ENCODE assay signal across 9 cellular contexts in genomic region chr9:93003552-93004407, GRCh38. TPM values are rescaled to one million over a fixed set of nuclear protein-coding genes. Genes with fewer than 3 reads are reported as not detected.
DNase-seq lines count a peak whose midpoint lies in the region; ATAC-seq, FAIRE-seq and TF ChIP-seq lines count a peak whose summit lies in the region.
"Had no signal": no experiment of that assay in that cellular context is flagged by ENCODE, and none has a peak within 500 bp of the region (broad histone marks: within the 10 kb centered on the region; RNA-seq: fewer than 3 reads in every experiment).

No MANE protein-coding gene starts in this region.

- H3K27me3 ChIP-seq in SK-N-SH (ENCODE audit: insufficient read depth) (no peaks in the 10 kb centered on the region), right cardiac atrium (ENCODE audit: control insufficient read depth, insufficient read depth) (no peaks in the 10 kb centered on the region), smooth muscle cell (ENCODE audit: low read depth) (no peaks in the 10 kb centered on the region)

- no peak overlapping the region for H2AFZ ChIP-seq in SK-N-SH (ENCODE audit: low read depth)
- H2AFZ ChIP-seq in smooth muscle cell (ENCODE audit: low read depth) = no peak overlapping the region

- TF ChIP-seq EP300 in SK-N-SH (IDR thresholded peaks at IDR 0.05; ENCODE audit: borderline replicate concordance in 1 of 2, low read depth in 1 of 2, low read length in 1 of 2) = no peak

- peak; percentile 86 to 87 for ATAC-seq in right cardiac atrium
- no peak for ATAC-seq in GM19035 (IDR thresholded peaks at IDR 0.05; ENCODE audit: unreplicated experiment)
- ATAC-seq in GM18909 (IDR thresholded peaks at IDR 0.05; ENCODE audit: poor library complexity, unreplicated experiment) = no peak

- DNase-seq in HuH-7.5 (ENCODE audit: low spot score) = peak; percentile 58
- DNase-seq in SK-N-SH = peak; percentile 73
- DNase-seq in right cardiac atrium = peak in 2 of 3 donors; percentile 70 to 75
- DNase-seq in smooth muscle cell (lab: John Stamatoyannopoulos, UW; ENCODE audit: unreplicated experiment) = no peak

- H3K9me3 Mint-ChIP-seq in activated naive CD8-positive, alpha-beta T cell (ENCODE audit: low read depth) = no peaks in the 10 kb centered on the region

- H3K36me3 ChIP-seq in SK-N-SH (replicated peaks in 1 of 2; ENCODE audit: control insufficient read depth in 1 of 2, insufficient read depth in 2 of 2, low read length in 1 of 2) = no peaks in the 10 kb centered on the region
- H3K36me3 ChIP-seq in smooth muscle cell (ENCODE audit: low read depth) = no peaks in the 10 kb centered on the region

- H4K20me1 ChIP-seq in SK-N-SH (ENCODE audit: insufficient read depth) (no peaks in the 10 kb centered on the region), smooth muscle cell (ENCODE audit: low read depth) (no peaks in the 10 kb centered on the region)

- FAIRE-seq in G401.6 (lab: Jason Lieb, UNC) = peak; percentile 77
- FAIRE-seq: endometrium had no signal

- H3K4me1 ChIP-seq in SK-N-SH (ENCODE audit: control insufficient read depth in 1 of 2, insufficient read depth in 2 of 2, low read depth in 1 of 2, low read length in 1 of 2) (peaks cover 0 to 5% of the 10 kb centered on the region in 2 experiments; a peak in 1 of 4 replicates), right cardiac atrium (ENCODE audit: control insufficient read depth, insufficient read depth, low read length) (no peaks in the 10 kb centered on the region), smooth muscle cell (ENCODE audit: low read depth) (no peaks in the 10 kb centered on the region)

- H3K4me3 ChIP-seq in SK-N-SH (ENCODE audit: low read depth in 2 of 2, low read length in 1 of 2) (no peak overlapping the region), right cardiac atrium (ENCODE audit: low read length) (no peak overlapping the region), smooth muscle cell (no peak overlapping the region)

- CTCF ChIA-PET in SK-N-SH (lab: Yijun Ruan, JAX) = interaction anchor here (0.6 to 6.3 kb wide), 48 partner anchors 8 to 1206 kb away, joined by 3 to 48 read pairs (median 3); no protein-coding TSS in a partner anchor

- no peak overlapping the region for H3K27ac ChIP-seq in SK-N-SH (ENCODE audit: low read depth in 2 of 2, low read length in 1 of 2)
- no peak overlapping the region for H3K27ac ChIP-seq in right cardiac atrium (ENCODE audit: low read length)
- no peak overlapping the region for H3K27ac ChIP-seq in smooth muscle cell (ENCODE audit: low read depth)

- H3K27ac Mint-ChIP-seq in activated naive CD8-positive, alpha-beta T cell = peak overlapping the region; percentile 94

- no peaks in the 10 kb centered on the region for H3K9me2 ChIP-seq in SK-N-SH

- no peaks in the 10 kb centered on the region for H3F3A ChIP-seq in SK-N-SH (replicated peaks; ENCODE audit: insufficient read depth)
- H3F3A ChIP-seq in smooth muscle cell (ENCODE audit: low read depth) = no peaks in the 10 kb centered on the region

- TF ChIP-seq CTCF in SK-N-SH (IDR thresholded peaks at IDR 0.05) (peak; percentile 65), smooth muscle cell (IDR thresholded peaks at IDR 0.05; ENCODE audit: borderline replicate concordance, insufficient read depth, poor library complexity, severe bottlenecking) (peak; percentile 59)

- H3K36me3 Mint-ChIP-seq in activated naive CD8-positive, alpha-beta T cell = peaks cover 14% of the 10 kb centered on the region

- intact Hi-C loops in right cardiac atrium (cut with DNase I) = no loop called here

- peak overlapping the region; percentile 33 for H3K4me3 Mint-ChIP-seq in activated naive CD8-positive, alpha-beta T cell

- H3K9me3 ChIP-seq in SK-N-SH (no peaks in the 10 kb centered on the region), right cardiac atrium (ENCODE audit: control insufficient read depth, low read length) (no peaks in the 10 kb centered on the region), smooth muscle cell (replicated peaks; ENCODE audit: low read depth) (no peaks in the 10 kb centered on the region)

- H3K79me2 ChIP-seq in SK-N-SH (ENCODE audit: insufficient read depth) = no peaks in the 10 kb centered on the region
- no peaks in the 10 kb centered on the region for H3K79me2 ChIP-seq in smooth muscle cell (ENCODE audit: low read depth)

- WGBS in SK-N-SH (ENCODE audit: low lambda C conversion rate) = 30% methylated on average over 11 of the region's 28 CpGs
- 37% methylated on average over 28 of the region's 28 CpGs for WGBS in right cardiac atrium
- WGBS in smooth muscle cell (ENCODE audit: low lambda C conversion rate) = 58% methylated on average over 28 of the region's 28 CpGs

- H3K9ac ChIP-seq in SK-N-SH = no peak overlapping the region
- H3K9ac ChIP-seq in smooth muscle cell (ENCODE audit: low read depth) = no peak overlapping the region

- TF ChIP-seq RAD21 in SK-N-SH (IDR thresholded peaks at IDR 0.05; ENCODE audit: low read length) = peak; percentile 83

- no peaks in the 10 kb centered on the region for H3K27me3 Mint-ChIP-seq in activated naive CD8-positive, alpha-beta T cell

- H3K4me1 Mint-ChIP-seq in activated naive CD8-positive, alpha-beta T cell (ENCODE audit: low read depth) = peaks cover 53% of the 10 kb centered on the region

- H3K4me2 ChIP-seq in SK-N-SH = no peak overlapping the region
- no peak overlapping the region for H3K4me2 ChIP-seq in smooth muscle cell

- POLR2A ChIA-PET in SK-N-SH (lab: Yijun Ruan, JAX) = interaction anchor here (0.6 kb wide), 1 partner anchor 35 kb away, joined by 3 read pairs; no protein-coding TSS in a partner anchor

TF ChIP-seq in SK-N-SH, 30 proteins besides CTCF, POLR2A, EP300 and RAD21:
- TF ChIP-seq SMC3 (IDR thresholded peaks at IDR 0.05; ENCODE audit: low read depth, low read length) (peak; percentile 66), MEF2A (IDR thresholded peaks at IDR 0.05; ENCODE audit: borderline replicate concordance, low read depth) (no peak), MXI1 (IDR thresholded peaks at IDR 0.05; ENCODE audit: low read depth, low read length) (0 out of 2 replicates have a peak, but pooled peaks have one; percentile 35), EZH2phosphoT487 (IDR thresholded peaks at IDR 0.05; ENCODE audit: borderline replicate concordance, low read depth) (no peak), IRF3 (IDR thresholded peaks at IDR 0.05; ENCODE audit: low read depth, low read length) (no peak), FOXJ3 (CRISPR knock-in tag; IDR thresholded peaks at IDR 0.05) (no peak), GABPA (IDR thresholded peaks at IDR 0.05; ENCODE audit: low read depth) (no peak), YY1 (IDR thresholded peaks at IDR 0.05; ENCODE audit: low read depth) (no peak), USF1 (IDR thresholded peaks at IDR 0.05; ENCODE audit: borderline replicate concordance, low read depth) (no peak), MAX (IDR thresholded peaks at IDR 0.05; ENCODE audit: low read depth) (no peak), PBX3 (IDR thresholded peaks at IDR 0.05) (no peak)

RNA-seq across cellular contexts. Expression of gene SUSD3, which starts 54.7 kb away (rescaled TPM):
- polyA plus RNA-seq in SK-N-SH (2012; rRNA removed) (0.49 and 0.67 TPM in 2 replicates), right cardiac atrium (0.16 TPM), smooth muscle cell (0.34 TPM in 1 of 2 replicates, not detected in the other)
- polyA plus RNA-seq in SK-N-SH (2012; cell fraction: cytosol; rRNA removed) = 0.33 and 0.35 TPM in 2 replicates
- polyA plus RNA-seq in SK-N-SH (2012; cell fraction: nucleus; rRNA removed) = 0.09 and 0.13 TPM in 2 replicates
- total RNA-seq in right cardiac atrium (1 to 10 TPM; 1.0 to 2.0 (median 1.3) TPM), smooth muscle cell (not detected in 2 replicates)

RNA-seq across cellular contexts. Expression of gene FGD3, which starts 56.5 kb away (rescaled TPM):
- polyA plus RNA-seq in SK-N-SH (2012; rRNA removed) = not detected in 2 replicates
- polyA plus RNA-seq in SK-N-SH (2012; cell fraction: cytosol; rRNA removed) = 0.01 TPM in 2 replicates
- polyA plus RNA-seq in SK-N-SH (2012; cell fraction: nucleus; rRNA removed) = not detected in 2 replicates
- total RNA-seq in right cardiac atrium = 1 to 10 TPM; 2.5 to 3.2 (median 2.9) TPM
- 1.1 TPM for polyA plus RNA-seq in right cardiac atrium
- 2.0 and 2.1 TPM in 2 replicates for total RNA-seq in smooth muscle cell
- 1.1 and 3.1 TPM in 2 replicates for polyA plus RNA-seq in smooth muscle cell

Comparison
In these comparisons a context has a peak if more than half of its experiments do, and no peak if none do; other contexts are left out.
1. ATAC-seq: peak in right cardiac atrium (2 of 2); none in GM19035 (single experiment) and GM18909 (single experiment).